Comparison of ENCODE assay signal across 28 cellular contexts in genomic region chr1:88375977-88376376, GRCh38.
"Had no signal": no experiment of that assay in that cellular context is flagged by ENCODE, and none has a peak within 500 bp of the region (broad histone marks: within the 10 kb centered on the region; RNA-seq: fewer than 3 reads in every experiment).

No MANE protein-coding gene starts in this region.

- H3K4me1 ChIP-seq: neural progenitor cell, parathyroid adenoma, psoas muscle, right lobe of liver, sigmoid colon, spleen, suprapubic skin, testis, tibial artery, transverse colon, upper lobe of right lung, uterus had no signal

- H3K4me3 ChIP-seq: neural progenitor cell, ovary, psoas muscle, right lobe of liver, sigmoid colon, smooth muscle cell, spleen, suprapubic skin, testis, tibial artery, transverse colon, upper lobe of right lung, uterus had no signal

- H3K9me3 ChIP-seq: ovary, psoas muscle, right lobe of liver, sigmoid colon, spleen, suprapubic skin, testis, tibial artery, transverse colon, upper lobe of right lung, uterus had no signal

- DNase-seq: natural killer cell; occipital lobe; ovary; posterior cingulate gyrus; psoas muscle; right cardiac atrium; right lobe of liver; sigmoid colon; spleen; stimulated activated CD4-positive, alpha-beta T cell treated with anti-CD3 and anti-CD28 coated beads, Interleukin-12 subunit alpha, Interleukin-12 subunit beta, amount 100 ng/mL, for 4 hours; stimulated activated CD4-positive, alpha-beta T cell treated with anti-CD3 and anti-CD28 coated beads, Interleukin-1b, Interleukin-23, amount 100 ng/mL, for 48 hours; stimulated activated CD4-positive, alpha-beta T cell treated with anti-CD3 and anti-CD28 coated beads, Interleukin-4, amount 100 ng/mL, for 1 hour; stimulated activated CD4-positive, alpha-beta T cell treated with anti-CD3 and anti-CD28 coated beads, Interleukin-4, amount 100 ng/mL, for 4 hours; stimulated activated CD8-positive, alpha-beta memory T cell treated with anti-CD3 and anti-CD28 coated beads, Interleukin-4, amount 100 ng/mL, for 48 hours; stimulated activated naive CD4-positive, alpha-beta T cell; stimulated activated naive CD8-positive, alpha-beta T cell treated with anti-CD3 and anti-CD28 coated beads, Interleukin-15, amount 100 ng/mL, for 72 hours; stimulated activated naive CD8-positive, alpha-beta T cell treated with anti-CD3 and anti-CD28 coated beads, Interleukin-15, Interleukin-2, amounts not matched to agents 100 U/mL and 50 U/mL, for 24 hours; substantia nigra; testis; tibial artery; transverse colon; upper lobe of right lung; uterus had no signal

- ATAC-seq: natural killer cell; psoas muscle; right cardiac atrium; right lobe of liver; stimulated activated memory B cell treated with anti-CD40 and anti-IgM and Interleukin-4, amounts not matched to agents 10 μg/mL and 1 μg/mL and 100 μg/mL, for 72 hours; stimulated activated naive CD8-positive, alpha-beta T cell treated with anti-CD3 and anti-CD28 coated beads, Interleukin-15, amount 100 ng/mL, for 72 hours; stimulated activated naive CD8-positive, alpha-beta T cell treated with anti-CD3 and anti-CD28 coated beads, Interleukin-15, Interleukin-2, amounts not matched to agents 100 U/mL and 50 U/mL, for 24 hours; upper lobe of right lung had no signal

- H3K27me3 ChIP-seq: neural progenitor cell, ovary, right lobe of liver, sigmoid colon, spleen, suprapubic skin, testis, tibial artery, transverse colon, upper lobe of right lung, uterus had no signal

- H3K36me3 ChIP-seq: neural progenitor cell, ovary, right lobe of liver, sigmoid colon, spleen, suprapubic skin, tibial artery, transverse colon, upper lobe of right lung, uterus had no signal

- H3K27ac ChIP-seq: neural progenitor cell, ovary, parathyroid adenoma, psoas muscle, right lobe of liver, sigmoid colon, spleen, suprapubic skin, testis, tibial artery, transverse colon, upper lobe of right lung, uterus had no signal
